In genomic region chr6:37779111-37779800, GRCh38 we compare ENCODE assay signal across 2 cellular contexts.
A peak's percentile ranks its signal among the peaks of the same experiment; 100 is the strongest.
TF ChIP-seq lines count a peak whose summit lies in the region.

No MANE protein-coding gene starts in this region.

TF ChIP-seq in GM12891, 5 proteins besides CTCF, POLR2A, EP300 and RAD21 (continued from another document):
- TF ChIP-seq TAF1 (IDR thresholded peaks at IDR 0.05; ENCODE audit: low read depth, low read length) (no peak), POLR2AphosphoS5 (IDR thresholded peaks at IDR 0.05; ENCODE audit: low read depth, low read length) (no peak)

TF ChIP-seq in GM12878, 131 proteins besides CTCF, POLR2A, EP300 and RAD21 (continued from another document):
- TF ChIP-seq SPI1 (IDR thresholded peaks at IDR 0.05; ENCODE audit: borderline replicate concordance, insufficient read depth, low read depth, low read length) (peak; percentile 47; the same call in 1 of the 2 replicates), HDGF (IDR thresholded peaks at IDR 0.05) (peak; percentile 73; the same call in 1 of the 2 replicates)
